ENCODE assay signal across 14 cellular contexts in genomic region chr17:49223168-49223516, GRCh38. TPM values are rescaled to one million over a fixed set of nuclear protein-coding genes. Genes with fewer than 3 reads are reported as not detected.
DNase-seq lines count a peak whose midpoint lies in the region; ATAC-seq, FAIRE-seq and TF ChIP-seq lines count a peak whose summit lies in the region.
"Had no signal": no experiment of that assay in that cellular context is flagged by ENCODE, and none has a peak within 500 bp of the region (broad histone marks: within the 10 kb centered on the region; RNA-seq: fewer than 3 reads in every experiment).

No MANE protein-coding gene starts in this region.

- H4K20me1 ChIP-seq in astrocyte (ENCODE audit: insufficient read depth, low read length) = peaks cover 12% of the 10 kb centered on the region

- no peaks in the 10 kb centered on the region for H3K9me3 Mint-ChIP-seq in T-helper 1 cell treated with Interleukin-12 subunit alpha and Interleukin-12 subunit beta and Interleukin-4 antibody, amounts not matched to agents 30 μg/mL and 1 μg/mL, for 36 hours
- no peaks in the 10 kb centered on the region for H3K9me3 Mint-ChIP-seq in astrocyte (ENCODE audit: unreplicated experiment)
- no peaks in the 10 kb centered on the region for H3K9me3 Mint-ChIP-seq in neural crest cell

- H3K4me3 ChIP-seq in HUES6 (ENCODE audit: low read depth, low read length) (peak overlapping the region; percentile 65), astrocyte (ENCODE audit: insufficient read depth, low read depth, low read length) (no peak overlapping the region)

- peak overlapping the region; percentile 72 for H3K4me2 ChIP-seq in astrocyte (ENCODE audit: low read length)

- FAIRE-seq in astrocyte (lab: Jason Lieb, UNC) = no peak
- FAIRE-seq: H54 had no signal

- H3K4me1 ChIP-seq in HUES6 (ENCODE audit: control insufficient read depth, insufficient read depth, low read length) (peaks cover 16% of the 10 kb centered on the region), astrocyte (ENCODE audit: insufficient read depth, low read length) (peaks cover 6% of the 10 kb centered on the region)

- H3K27me3 ChIP-seq in HUES6 (ENCODE audit: control insufficient read depth, insufficient read depth, low read length) = peaks cover 61% of the 10 kb centered on the region
- peaks cover 46% of the 10 kb centered on the region for H3K27me3 ChIP-seq in astrocyte (ENCODE audit: insufficient read depth, low read length)
- H3K27me3 ChIP-seq: Peyer's patch had no signal

- POLR2A ChIA-PET in GM10248 (lab: Yijun Ruan, JAX) = interaction anchor here (2.2 kb wide), 1 partner anchor 30 kb away, joined by 7 read pairs; no protein-coding TSS in a partner anchor

- no peak overlapping the region for H3K27ac ChIP-seq in HUES6 (ENCODE audit: low read depth, low read length)
- no peak overlapping the region for H3K27ac ChIP-seq in astrocyte (ENCODE audit: low read depth, low read length)
- H3K27ac ChIP-seq: thyroid gland had no signal

- H3K36me3 ChIP-seq in HUES6 (ENCODE audit: control insufficient read depth, insufficient read depth, low read length) (no peaks in the 10 kb centered on the region), astrocyte (ENCODE audit: insufficient read depth, low read length) (no peaks in the 10 kb centered on the region)
- H3K36me3 ChIP-seq: Peyer's patch, thyroid gland had no signal

- no peak for ATAC-seq in GM21786 (IDR thresholded peaks at IDR 0.05; ENCODE audit: unreplicated experiment)
- no peak for ATAC-seq in HG02759 (IDR thresholded peaks at IDR 0.05; ENCODE audit: unreplicated experiment)

- H2AFZ ChIP-seq in astrocyte (ENCODE audit: low read depth, low read length) = no peak overlapping the region

- CTCF ChIA-PET in GM10248 (lab: Yijun Ruan, JAX) = interaction anchor here (1.1 to 3.6 kb wide), 8 partner anchors 9 to 224 kb away, joined by 3 to 12 read pairs (median 5); partner anchors contain the start of genes ABI3 and GNGT2

- TF ChIP-seq CTCF in astrocyte (IDR thresholded peaks at IDR 0.05; ENCODE audit: insufficient read depth, low read depth, low read length) (no peak), neural crest cell (conservative IDR thresholded peaks at IDR 0.05) (no peak), GM10248 (IDR thresholded peaks at IDR 0.05; ENCODE audit: control extremely low read depth, extremely low read depth, low read depth, missing control alignments) (no peak)

- DNase-seq in T-helper 1 cell (no peak), astrocyte (ENCODE audit: low read depth) (no peak), neural crest cell (ENCODE audit: low read depth, low spot score) (no peak), GM10248 (ENCODE audit: extremely low spot score) (no peak)
- DNase-seq: DMS 273 treated with DMSO at 0.1 percent for 48 hours had no signal

- H3K9me3 ChIP-seq in HUES6 (ENCODE audit: control insufficient read depth, insufficient read depth, low read depth, low read length) (no peaks in the 10 kb centered on the region), astrocyte (ENCODE audit: insufficient read depth, low read depth, low read length) (no peaks in the 10 kb centered on the region)
- H3K9me3 ChIP-seq: Peyer's patch, thyroid gland had no signal

- peak overlapping the region; percentile 50 for H3K27ac Mint-ChIP-seq in T-helper 1 cell treated with Interleukin-12 subunit alpha and Interleukin-12 subunit beta and Interleukin-4 antibody, amounts not matched to agents 30 μg/mL and 1 μg/mL, for 36 hours
- H3K27ac Mint-ChIP-seq in astrocyte (ENCODE audit: unreplicated experiment) (no peak overlapping the region), neural crest cell (ENCODE audit: unreplicated experiment) (no peak overlapping the region)

- H3K4me1 Mint-ChIP-seq in T-helper 1 cell treated with Interleukin-12 subunit alpha and Interleukin-12 subunit beta and Interleukin-4 antibody, amounts not matched to agents 30 μg/mL and 1 μg/mL, for 36 hours (ENCODE audit: low read depth) = peaks cover 48% of the 10 kb centered on the region
- H3K4me1 Mint-ChIP-seq in astrocyte (ENCODE audit: low read depth, unreplicated experiment) = peaks cover 2% of the 10 kb centered on the region
- H3K4me1 Mint-ChIP-seq in neural crest cell = peaks cover 7% of the 10 kb centered on the region

- peaks cover 26% of the 10 kb centered on the region for H3K27me3 Mint-ChIP-seq in T-helper 1 cell treated with Interleukin-12 subunit alpha and Interleukin-12 subunit beta and Interleukin-4 antibody, amounts not matched to agents 30 μg/mL and 1 μg/mL, for 36 hours (ENCODE audit: low read depth)
- H3K27me3 Mint-ChIP-seq in astrocyte (ENCODE audit: low read depth, unreplicated experiment) (peaks cover 60% of the 10 kb centered on the region), neural crest cell (ENCODE audit: low read depth) (peaks cover 71% of the 10 kb centered on the region)

- H3K4me3 Mint-ChIP-seq in T-helper 1 cell treated with Interleukin-12 subunit alpha and Interleukin-12 subunit beta and Interleukin-4 antibody, amounts not matched to agents 30 μg/mL and 1 μg/mL, for 36 hours = peak overlapping the region; percentile 69
- no peak overlapping the region for H3K4me3 Mint-ChIP-seq in astrocyte (ENCODE audit: unreplicated experiment)
- peak overlapping the region; percentile 47 for H3K4me3 Mint-ChIP-seq in neural crest cell

- H3K9ac ChIP-seq in HUES6 (ENCODE audit: low read length) (no peak overlapping the region), astrocyte (ENCODE audit: low read length) (no peak overlapping the region)

- H3K79me2 ChIP-seq in astrocyte (ENCODE audit: insufficient read depth, low read length) = no peaks in the 10 kb centered on the region

- peaks cover 47% of the 10 kb centered on the region for H3K36me3 Mint-ChIP-seq in T-helper 1 cell treated with Interleukin-12 subunit alpha and Interleukin-12 subunit beta and Interleukin-4 antibody, amounts not matched to agents 30 μg/mL and 1 μg/mL, for 36 hours (ENCODE audit: low read depth)
- H3K36me3 Mint-ChIP-seq in astrocyte (ENCODE audit: low read depth, unreplicated experiment) (peaks cover 5% of the 10 kb centered on the region), neural crest cell (ENCODE audit: low read depth) (no peaks in the 10 kb centered on the region)

RNA-seq across cellular contexts. Expression of gene PHOSPHO1, which starts 7.4 kb away (rescaled TPM):
- total RNA-seq in astrocyte (0.79 and 0.95 TPM in 2 replicates), neural crest cell (not detected in 2 replicates)
- total RNA-seq: Peyer's patch had no signal

RNA-seq across cellular contexts. Expression of gene ABI3, which starts 12.6 kb away (rescaled TPM):
- total RNA-seq in astrocyte (0.31 and 0.77 TPM in 2 replicates), neural crest cell (0.64 and 1.0 TPM in 2 replicates)
- total RNA-seq: fibroblast of lung had no signal

RNA-seq across cellular contexts. Expression of gene GNGT2, which starts 12.8 kb away (rescaled TPM):
- total RNA-seq in astrocyte (1.1 TPM in 1 of 2 replicates, not detected in the other), neural crest cell (not detected in 2 replicates)
- total RNA-seq: A172, fibroblast of lung had no signal
